ENCODE assay signal across 11 cellular contexts in the genomic region with DNA sequence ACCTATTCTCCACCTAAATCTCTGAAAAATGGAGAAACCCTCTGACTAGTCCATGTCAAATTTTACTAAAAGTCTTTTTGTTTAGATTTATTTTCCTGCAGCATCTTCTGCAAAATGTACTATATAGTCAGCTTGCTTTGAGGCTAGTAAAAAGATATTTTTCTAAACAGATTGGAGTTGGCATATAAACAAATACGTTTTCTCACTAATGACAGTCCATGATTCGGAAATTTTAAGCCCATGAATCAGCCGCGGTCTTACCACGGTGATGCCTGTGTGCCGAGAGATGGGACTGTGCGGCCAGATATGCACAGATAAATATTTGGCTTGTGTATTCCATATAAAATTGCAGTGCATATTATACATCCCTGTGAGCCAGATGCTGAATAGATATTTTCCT. TPM values are rescaled to one million over a fixed set of nuclear protein-coding genes. Genes with fewer than 3 reads are reported as not detected.
A peak's percentile ranks its signal among the peaks of the same experiment; 100 is the strongest.
DNase-seq lines count a peak whose midpoint lies in the region; ATAC-seq and TF ChIP-seq lines count a peak whose summit lies in the region.
"Had no signal": no experiment of that assay in that cellular context is flagged by ENCODE, and none has a peak within 500 bp of the region (broad histone marks: within the 10 kb centered on the region; RNA-seq: fewer than 3 reads in every experiment).

No MANE protein-coding gene starts in this region.

- no peak overlapping the region for H3K9ac ChIP-seq in neural cell (ENCODE audit: low read length)

- no peak overlapping the region for H2AFZ ChIP-seq in neural cell (ENCODE audit: low read depth, low read length)

- H3K36me3 ChIP-seq in MG63 (peaks cover 2% of the 10 kb centered on the region), neural cell (ENCODE audit: insufficient read depth, low read length) (no peaks in the 10 kb centered on the region)

- no peak for TF ChIP-seq EP300 in neural cell (conservative IDR thresholded peaks at IDR 0.05; ENCODE audit: poor library complexity, severe bottlenecking)

- DNase-seq in COLO668 (lab: John Stamatoyannopoulos, UW; ENCODE audit: unreplicated experiment) = peak; percentile 10
- DNase-seq in MG63 = peak; percentile 63
- DNase-seq in dorsolateral prefrontal cortex = no peak
- no peak for DNase-seq in central memory CD4-positive, alpha-beta T cell
- DNase-seq: hypothalamus; NCI-H345; stimulated activated CD4-positive, alpha-beta T cell treated with anti-CD3 and anti-CD28 coated beads, Interleukin-4, amount 100 ng/mL, for 4 hours had no signal

- H3K27ac ChIP-seq in dorsolateral prefrontal cortex (peak overlapping the region in 40 of 59 donors; percentile 5 to 96 (median 78)), neural cell (ENCODE audit: low read length) (no peak overlapping the region)

- intact Hi-C loops in dorsolateral prefrontal cortex (cut with DNase I) = no loop called here

- no peaks in the 10 kb centered on the region for H3F3A ChIP-seq in neural cell (ENCODE audit: insufficient read depth, low read length, poor library complexity, severe bottlenecking)

- TF ChIP-seq CTCF in dorsolateral prefrontal cortex (IDR thresholded peaks at IDR 0.05 in 54 of 56, conservative IDR thresholded peaks at IDR 0.05 in 2 of 56; ENCODE audit: low read depth in 1 of 56, partially characterized antibody in 56 of 56) (no peak), neural cell (IDR thresholded peaks at IDR 0.05; ENCODE audit: poor library complexity, severe bottlenecking) (no peak)

- H3K9me2 ChIP-seq in neural cell (ENCODE audit: insufficient read depth, low read length) = no peaks in the 10 kb centered on the region

- H3K9me3 ChIP-seq in MG63 (no peaks in the 10 kb centered on the region), neural cell (ENCODE audit: low read length) (no peaks in the 10 kb centered on the region)

- no peaks in the 10 kb centered on the region for H3K27me3 ChIP-seq in MG63
- H3K27me3 ChIP-seq in dorsolateral prefrontal cortex = peaks cover 5 to 98% (median 86%) of the 10 kb centered on the region in 45 donors
- H3K27me3 ChIP-seq in neural cell (ENCODE audit: insufficient read depth, low read depth, low read length) = peaks cover 93% of the 10 kb centered on the region

- no peak overlapping the region for H3K4me2 ChIP-seq in neural cell (ENCODE audit: low read length)

- H3K4me3 ChIP-seq in MG63 = peak overlapping the region; percentile 51
- H3K4me3 ChIP-seq in dorsolateral prefrontal cortex = peak overlapping the region in 56 of 59 donors; percentile 1 to 71 (median 50)
- no peak overlapping the region for H3K4me3 ChIP-seq in neural cell (ENCODE audit: low read length)

- no peak for TF ChIP-seq RAD21 in neural cell (conservative IDR thresholded peaks at IDR 0.05)

- H4K20me1 ChIP-seq in neural cell (ENCODE audit: insufficient read depth) = no peaks in the 10 kb centered on the region

- no peak for ATAC-seq in GM21515 (IDR thresholded peaks at IDR 0.05; ENCODE audit: unreplicated experiment)
- no peak for ATAC-seq in GM21367 (IDR thresholded peaks at IDR 0.05; ENCODE audit: unreplicated experiment)
- no peak for ATAC-seq in GM19328 (IDR thresholded peaks at IDR 0.05; ENCODE audit: unreplicated experiment)

- no peaks in the 10 kb centered on the region for H3K79me2 ChIP-seq in neural cell (replicated peaks; ENCODE audit: insufficient read depth, low read length)

TF ChIP-seq in neural cell, 6 proteins besides CTCF, POLR2A, EP300 and RAD21:
- TF ChIP-seq POLR2AphosphoS5 (IDR thresholded peaks at IDR 0.05) (peak; percentile 59), TAF1 (IDR thresholded peaks at IDR 0.05; ENCODE audit: low read depth) (no peak), MXI1 (conservative IDR thresholded peaks at IDR 0.05; ENCODE audit: poor library complexity, severe bottlenecking) (no peak)
- TF ChIP-seq, protein P1, sequence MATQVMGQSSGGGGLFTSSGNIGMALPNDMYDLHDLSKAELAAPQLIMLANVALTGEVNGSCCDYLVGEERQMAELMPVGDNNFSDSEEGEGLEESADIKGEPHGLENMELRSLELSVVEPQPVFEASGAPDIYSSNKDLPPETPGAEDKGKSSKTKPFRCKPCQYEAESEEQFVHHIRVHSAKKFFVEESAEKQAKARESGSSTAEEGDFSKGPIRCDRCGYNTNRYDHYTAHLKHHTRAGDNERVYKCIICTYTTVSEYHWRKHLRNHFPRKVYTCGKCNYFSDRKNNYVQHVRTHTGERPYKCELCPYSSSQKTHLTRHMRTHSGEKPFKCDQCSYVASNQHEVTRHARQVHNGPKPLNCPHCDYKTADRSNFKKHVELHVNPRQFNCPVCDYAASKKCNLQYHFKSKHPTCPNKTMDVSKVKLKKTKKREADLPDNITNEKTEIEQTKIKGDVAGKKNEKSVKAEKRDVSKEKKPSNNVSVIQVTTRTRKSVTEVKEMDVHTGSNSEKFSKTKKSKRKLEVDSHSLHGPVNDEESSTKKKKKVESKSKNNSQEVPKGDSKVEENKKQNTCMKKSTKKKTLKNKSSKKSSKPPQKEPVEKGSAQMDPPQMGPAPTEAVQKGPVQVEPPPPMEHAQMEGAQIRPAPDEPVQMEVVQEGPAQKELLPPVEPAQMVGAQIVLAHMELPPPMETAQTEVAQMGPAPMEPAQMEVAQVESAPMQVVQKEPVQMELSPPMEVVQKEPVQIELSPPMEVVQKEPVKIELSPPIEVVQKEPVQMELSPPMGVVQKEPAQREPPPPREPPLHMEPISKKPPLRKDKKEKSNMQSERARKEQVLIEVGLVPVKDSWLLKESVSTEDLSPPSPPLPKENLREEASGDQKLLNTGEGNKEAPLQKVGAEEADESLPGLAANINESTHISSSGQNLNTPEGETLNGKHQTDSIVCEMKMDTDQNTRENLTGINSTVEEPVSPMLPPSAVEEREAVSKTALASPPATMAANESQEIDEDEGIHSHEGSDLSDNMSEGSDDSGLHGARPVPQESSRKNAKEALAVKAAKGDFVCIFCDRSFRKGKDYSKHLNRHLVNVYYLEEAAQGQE (IDR thresholded peaks at IDR 0.05; ENCODE audit: borderline replicate concordance) = no peak

RNA-seq across cellular contexts. Expression of a gene that starts 3.2 kb away (rescaled TPM):
- total RNA-seq in MG63 (2014; rRNA removed; shearing (Covaris generic); ENCODE audit: low replicate concordance) = 2.2 and 5.5 TPM in 2 replicates
- total RNA-seq in dorsolateral prefrontal cortex = 10 to 100 TPM in 23 of 120 experiments, 1 to 10 TPM in 97; 2.7 to 22.9 (median 6.6) TPM
- polyA plus RNA-seq in neural cell = 0.09 TPM in 1 of 2 replicates, not detected in the other
- polyA minus RNA-seq in neural cell = not detected in 2 replicates

Comparison
In these comparisons a context has a peak if more than half of its experiments do, and no peak if none do; other contexts are left out.
1. DNase-seq: peak in COLO668 (single experiment) and MG63 (single experiment); none in dorsolateral prefrontal cortex (0 of 10) and central memory CD4-positive, alpha-beta T cell (single experiment).